17 cellular contexts compared by ENCODE assay signal in genomic region chr5:36741138-36741537, GRCh38.
DNase-seq lines count a peak whose midpoint lies in the region; TF ChIP-seq lines count a peak whose summit lies in the region.
"Had no signal": no experiment of that assay in that cellular context is flagged by ENCODE, and none has a peak within 500 bp of the region (broad histone marks: within the 10 kb centered on the region; RNA-seq: fewer than 3 reads in every experiment).

No MANE protein-coding gene starts in this region.

- H3K4me2 ChIP-seq in fibroblast of lung (ENCODE audit: extremely low read depth, insufficient read depth, low read length) (no peak overlapping the region), parathyroid adenoma (ENCODE audit: low read length) (no peak overlapping the region)
- H3K4me2 ChIP-seq: GM23338, KMS-11 had no signal

- no peak overlapping the region for H2AFZ ChIP-seq in fibroblast of lung (ENCODE audit: low read length)
- peak overlapping the region; percentile 89 for H2AFZ ChIP-seq in parathyroid adenoma

- H3K4me3 ChIP-seq in fibroblast of lung (replicated peaks in 1 of 4; ENCODE audit: control extremely low read depth in 1 of 4, insufficient read depth in 1 of 4, low read depth in 3 of 4, low read length in 4 of 4) (no peak overlapping the region), parathyroid adenoma (ENCODE audit: low read depth, low read length) (no peak overlapping the region)
- H3K4me3 ChIP-seq: GM23338 had no signal

- no peaks in the 10 kb centered on the region for H3K36me3 ChIP-seq in fibroblast of lung (ENCODE audit: control insufficient read depth, insufficient read depth, low read length)
- no peaks in the 10 kb centered on the region for H3K36me3 ChIP-seq in parathyroid adenoma (ENCODE audit: control insufficient read depth, insufficient read depth, low read length)

- TF ChIP-seq CTCF in fibroblast of lung (conservative IDR thresholded peaks at IDR 0.05 in 1 of 2, IDR thresholded peaks at IDR 0.05 in 1 of 2; ENCODE audit: low read depth in 1 of 2, low read length in 2 of 2) (no peak), parathyroid adenoma (IDR thresholded peaks at IDR 0.05) (no peak)

- H3K9ac ChIP-seq in fibroblast of lung (ENCODE audit: insufficient read depth, low read length) (no peak overlapping the region), parathyroid adenoma (no peak overlapping the region)
- H3K9ac ChIP-seq: KMS-11 had no signal

- H3K9me3 ChIP-seq in fibroblast of lung (ENCODE audit: control insufficient read depth, insufficient read depth, low read depth, low read length) (no peaks in the 10 kb centered on the region), parathyroid adenoma (ENCODE audit: control insufficient read depth, low read length) (no peaks in the 10 kb centered on the region)

- peak; percentile 5 for DNase-seq in NCI-H82 (lab: John Stamatoyannopoulos, UW)
- no peak for DNase-seq in NCI-H82 treated with DMSO at 0.1 percent for 48 hours (lab: John Stamatoyannopoulos, UW; ENCODE audit: unreplicated experiment)
- DNase-seq in OCI-M1 (lab: John Stamatoyannopoulos, UW): peak; percentile 57
- peak; percentile 21 to 75 for DNase-seq in fibroblast of lung (ENCODE audit: low read depth in 2 of 2)
- DNase-seq in activated T-cell treated with anti-CD3 and anti-CD28 coated beads for 4 hours: no peak
- no peak for DNase-seq in HK-2 (ENCODE audit: unreplicated experiment)
- no peak for DNase-seq in MV-4-11 (lab: John Stamatoyannopoulos, UW)
- DNase-seq: CD8-positive, alpha-beta memory T cell; DND-41; HFFc6; NCI-H1417 treated with DMSO at 0.1 percent for 48 hours; NCI-H2029 treated with DMSO at 0.1 percent for 48 hours; SHP77 treated with DMSO at 0.1 percent for 48 hours had no signal

- H4K20me1 ChIP-seq in fibroblast of lung (ENCODE audit: control insufficient read depth, extremely low read depth, insufficient read depth, low read length): no peaks in the 10 kb centered on the region

- no peaks in the 10 kb centered on the region for H3K79me2 ChIP-seq in fibroblast of lung (ENCODE audit: control insufficient read depth, insufficient read depth, low read length)
- H3K79me2 ChIP-seq in parathyroid adenoma: no peaks in the 10 kb centered on the region

- H3K27me3 ChIP-seq in fibroblast of lung (ENCODE audit: control insufficient read depth, insufficient read depth, low read length): peaks cover 2% of the 10 kb centered on the region
- H3K27me3 ChIP-seq in parathyroid adenoma (ENCODE audit: control insufficient read depth, insufficient read depth, low read length): no peaks in the 10 kb centered on the region

- no peak overlapping the region for H3K27ac ChIP-seq in fibroblast of lung (ENCODE audit: insufficient read depth, low read length)
- peak overlapping the region; percentile 99 for H3K27ac ChIP-seq in parathyroid adenoma
- H3K27ac ChIP-seq: 22Rv1, KMS-11 had no signal

- H3K4me1 ChIP-seq in fibroblast of lung (ENCODE audit: control insufficient read depth, extremely low read depth, insufficient read depth, low read length) (peaks cover 3% of the 10 kb centered on the region), parathyroid adenoma (peaks cover 52% of the 10 kb centered on the region)

Comparison
In these comparisons a context has a peak if more than half of its experiments do, and no peak if none do; other contexts are left out.
1. DNase-seq: peak in NCI-H82 (single experiment), OCI-M1 (single experiment) and fibroblast of lung (2 of 2); none in NCI-H82 treated with DMSO at 0.1 percent for 48 hours (single experiment), activated T-cell treated with anti-CD3 and anti-CD28 coated beads for 4 hours (single experiment), HK-2 (single experiment) and MV-4-11 (single experiment).